Comparison of ENCODE assay signal across 11 cellular contexts in the genomic region with DNA sequence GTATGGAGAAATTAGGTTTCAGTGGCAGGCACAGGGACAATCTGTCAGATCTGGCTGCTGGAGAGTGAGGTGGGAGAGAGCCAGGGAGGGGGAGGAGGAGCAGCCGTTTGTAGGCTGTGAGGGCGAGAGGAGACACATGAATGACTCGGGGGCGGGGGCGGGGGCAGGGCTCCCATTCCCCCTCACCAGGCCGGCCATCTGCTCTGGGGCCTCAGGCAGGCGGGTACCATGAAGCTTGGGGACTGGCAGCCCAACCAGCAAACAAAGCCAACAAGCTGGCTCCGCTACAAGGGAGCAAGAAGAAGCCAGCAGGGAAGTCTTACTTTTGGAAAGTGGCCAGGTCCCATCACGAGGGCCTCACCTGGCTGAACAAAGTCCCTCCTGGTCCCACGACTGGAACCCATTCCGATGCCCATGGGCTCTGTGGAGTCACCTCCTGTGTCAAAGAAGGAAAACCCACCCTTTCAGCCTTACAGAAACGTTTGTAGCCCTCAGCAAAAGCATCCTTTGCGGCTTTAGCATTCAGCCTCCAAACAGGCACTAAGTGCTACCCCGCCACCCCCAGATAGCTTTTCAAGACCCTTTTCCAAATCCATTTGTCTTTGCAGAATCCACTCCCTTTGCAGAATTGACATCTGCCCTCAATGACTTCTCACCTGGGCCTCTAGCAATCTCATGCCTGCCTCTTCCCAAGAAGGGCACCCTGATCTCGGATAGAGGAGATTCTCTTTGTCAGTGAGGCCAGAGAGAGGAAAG. TPM values are rescaled to one million over a fixed set of nuclear protein-coding genes. Genes with fewer than 3 reads are reported as not detected.
DNase-seq lines count a peak whose midpoint lies in the region; ATAC-seq, FAIRE-seq and TF ChIP-seq lines count a peak whose summit lies in the region.
"Had no signal": no experiment of that assay in that cellular context is flagged by ENCODE, and none has a peak within 500 bp of the region (broad histone marks: within the 10 kb centered on the region; RNA-seq: fewer than 3 reads in every experiment).

No MANE protein-coding gene starts in this region.

- BruUV-seq in PC-3 (replicated peaks; lab: Mats Ljungman, UMichigan): no TSS peak

- H3K9ac ChIP-seq in PC-3 (ENCODE audit: low read length) (no peak overlapping the region), kidney (ENCODE audit: low read length in 2 of 2) (no peak overlapping the region)

- H3K27me3 ChIP-seq in PC-3 (ENCODE audit: low read length): no peaks in the 10 kb centered on the region

- peaks cover 31% of the 10 kb centered on the region for H3K4me1 Mint-ChIP-seq in nephron
- H3K4me1 Mint-ChIP-seq in activated naive CD4-positive, alpha-beta T cell treated with anti-CD3 and anti-CD28 coated beads, Interleukin-2, amount 10 ng/mL, durations not matched to agents 7 days and 5 days: peaks cover 4% of the 10 kb centered on the region

- H3K4me1 ChIP-seq in PC-3 (ENCODE audit: insufficient read depth, low read length) (peaks cover 3% of the 10 kb centered on the region; the same call in 1 of the 2 replicates), kidney (ENCODE audit: control insufficient read depth in 1 of 2, insufficient read depth in 1 of 2, low read depth in 1 of 2, low read length in 2 of 2) (peaks cover 7 to 12% of the 10 kb centered on the region in 2 donors)

- no peaks in the 10 kb centered on the region for H3F3A ChIP-seq in PC-3 (ENCODE audit: low read length, unreplicated experiment)

- no peaks in the 10 kb centered on the region for H3K9me2 ChIP-seq in PC-3 (replicated peaks; ENCODE audit: low read length)

- H3K4me3 Mint-ChIP-seq in nephron: no peak overlapping the region
- H3K4me3 Mint-ChIP-seq in activated naive CD4-positive, alpha-beta T cell treated with anti-CD3 and anti-CD28 coated beads, Interleukin-2, amount 10 ng/mL, durations not matched to agents 7 days and 5 days: no peak overlapping the region
- H3K4me3 Mint-ChIP-seq: T-helper 1 cell treated with Interleukin-12 subunit alpha and Interleukin-12 subunit beta and Interleukin-4 antibody, amounts not matched to agents 30 μg/mL and 1 μg/mL, for 36 hours had no signal

- H3K36me3 ChIP-seq in PC-3 (ENCODE audit: low read depth, low read length): no peaks in the 10 kb centered on the region
- H3K36me3 ChIP-seq in kidney (ENCODE audit: control insufficient read depth in 1 of 2, insufficient read depth in 2 of 2, low read length in 2 of 2): no peaks in the 10 kb centered on the region
- H3K36me3 ChIP-seq: left ventricle myocardium inferior had no signal

- H4K20me1 ChIP-seq in PC-3 (ENCODE audit: low read length): no peaks in the 10 kb centered on the region

- TF ChIP-seq CTCF in PC-3 (conservative IDR thresholded peaks at IDR 0.05; ENCODE audit: low read depth, low read length) (no peak), nephron (IDR thresholded peaks at IDR 0.05; ENCODE audit: unreplicated experiment in 3 of 3) (no peak), kidney (IDR thresholded peaks at IDR 0.05; ENCODE audit: borderline replicate concordance, extremely low read depth, insufficient read depth) (no peak)

- H3K27me3 Mint-ChIP-seq in nephron (ENCODE audit: low read depth): peaks cover 27% of the 10 kb centered on the region
- peaks cover 46% of the 10 kb centered on the region for H3K27me3 Mint-ChIP-seq in activated naive CD4-positive, alpha-beta T cell treated with anti-CD3 and anti-CD28 coated beads, Interleukin-2, amount 10 ng/mL, durations not matched to agents 7 days and 5 days

- H3K36me3 Mint-ChIP-seq in nephron (ENCODE audit: low read depth): no peaks in the 10 kb centered on the region
- no peaks in the 10 kb centered on the region for H3K36me3 Mint-ChIP-seq in activated naive CD4-positive, alpha-beta T cell treated with anti-CD3 and anti-CD28 coated beads, Interleukin-2, amount 10 ng/mL, durations not matched to agents 7 days and 5 days

- peaks cover 9% of the 10 kb centered on the region for H3K9me3 Mint-ChIP-seq in nephron
- H3K9me3 Mint-ChIP-seq in activated naive CD4-positive, alpha-beta T cell treated with anti-CD3 and anti-CD28 coated beads, Interleukin-2, amount 10 ng/mL, durations not matched to agents 7 days and 5 days: no peaks in the 10 kb centered on the region

- H3K9me3 ChIP-seq in PC-3 (ENCODE audit: low read length) (no peaks in the 10 kb centered on the region), kidney (ENCODE audit: control insufficient read depth in 1 of 2, low read length in 2 of 2) (no peaks in the 10 kb centered on the region)
- H3K9me3 ChIP-seq: left ventricle myocardium inferior had no signal

- no peak for FAIRE-seq in kidney (lab: Jason Lieb, UNC)

- peak overlapping the region; percentile 52 for H3K4me2 ChIP-seq in PC-3 (ENCODE audit: low read length)

- H3K4me3 ChIP-seq in PC-3 (ENCODE audit: low read length) (no peak overlapping the region), kidney (ENCODE audit: low read length in 2 of 2) (no peak overlapping the region)
- H3K4me3 ChIP-seq: left ventricle myocardium inferior, skin epidermis had no signal

- ATAC-seq in GM18867 (IDR thresholded peaks at IDR 0.05; ENCODE audit: unreplicated experiment) (peak; percentile 12), HG02973 (IDR thresholded peaks at IDR 0.05; ENCODE audit: unreplicated experiment) (peak; percentile 2), PC-3 (peak; percentile 9), GM19328 (IDR thresholded peaks at IDR 0.05; ENCODE audit: unreplicated experiment) (no peak)

- POLR2A ChIA-PET in PC-3 (lab: Charles Lee; ENCODE audit: unreplicated experiment): no interaction called here

- no peak overlapping the region for H3K27ac ChIP-seq in PC-3 (ENCODE audit: low read length)
- no peak overlapping the region for H3K27ac ChIP-seq in kidney (ENCODE audit: low read depth in 2 of 2, low read length in 2 of 2)
- H3K27ac ChIP-seq: skin epidermis had no signal

- DNase-seq in PC-3: no peak
- DNase-seq in SIG-M5 (lab: John Stamatoyannopoulos, UW): no peak
- no peak for DNase-seq in activated naive CD4-positive, alpha-beta T cell treated with anti-CD3 and anti-CD28 coated beads, Interleukin-2, amount 10 ng/mL, durations not matched to agents 7 days and 5 days
- no peak for DNase-seq in kidney

- peak overlapping the region; percentile 79 for H2AFZ ChIP-seq in PC-3 (ENCODE audit: low read length)

- CTCF ChIA-PET in PC-3 (lab: Charles Lee): interaction anchor here (0.6 to 2.2 kb wide), 8 partner anchors 33 to 599 kb away, joined by 3 to 26 read pairs (median 12); no protein-coding TSS in a partner anchor
- CTCF ChIA-PET in activated naive CD4-positive, alpha-beta T cell treated with anti-CD3 and anti-CD28 coated beads, Interleukin-2, amount 10 ng/mL, durations not matched to agents 7 days and 5 days (lab: Charles Lee): interaction anchor here (0.6 to 7.1 kb wide), 14 partner anchors 9 to 596 kb away, joined by 3 to 92 read pairs (median 4); a partner anchor contains a TSS

- H3K27ac Mint-ChIP-seq in nephron: peak overlapping the region; percentile 70 to 77 (median 76)
- H3K27ac Mint-ChIP-seq in activated naive CD4-positive, alpha-beta T cell treated with anti-CD3 and anti-CD28 coated beads, Interleukin-2, amount 10 ng/mL, durations not matched to agents 7 days and 5 days: no peak overlapping the region
- H3K27ac Mint-ChIP-seq: T-helper 1 cell treated with Interleukin-12 subunit alpha and Interleukin-12 subunit beta and Interleukin-4 antibody, amounts not matched to agents 30 μg/mL and 1 μg/mL, for 36 hours had no signal

- intact Hi-C loops in PC-3 (cut with micrococcal nuclease) (loop anchor here (1.0 kb wide), 3 partner anchors 152 to 427 kb away; no protein-coding TSS in a partner anchor), kidney (cut with DNase I) (loop anchor here (10.0 kb wide), 1 partner anchor 171 kb away; no protein-coding TSS in a partner anchor)

- H3K79me2 ChIP-seq in PC-3 (ENCODE audit: low read length): no peaks in the 10 kb centered on the region

RNA-seq across cellular contexts. Expression of a gene that starts 9.2 kb away (rescaled TPM):
- total RNA-seq in PC-3 (2014; rRNA removed) (not detected in 2 replicates), kidney (2.1 TPM)
- 5.3 TPM for polyA plus RNA-seq in kidney (ENCODE audit: insufficient read depth, low read depth, low replicate concordance)

RNA-seq across cellular contexts. Expression of a gene that starts 37.3 kb away (rescaled TPM):
- total RNA-seq in PC-3 (2014; rRNA removed) (24.1 and 31.6 TPM in 2 replicates), kidney (41.6 TPM)
- polyA plus RNA-seq in kidney (ENCODE audit: insufficient read depth, low read depth, low replicate concordance): 28.2 TPM
